In genomic region chr10:133329401-133330202, GRCh38 we compare ENCODE assay signal across 8 cellular contexts. TPM values are rescaled to one million over a fixed set of nuclear protein-coding genes. Genes with fewer than 3 reads are reported as not detected.
DNase-seq lines count a peak whose midpoint lies in the region; ATAC-seq and TF ChIP-seq lines count a peak whose summit lies in the region.

No MANE protein-coding gene starts in this region.

- ATAC-seq in GM18858 (IDR thresholded peaks at IDR 0.05; ENCODE audit: unreplicated experiment) (peak; percentile 83), HG03103 (IDR thresholded peaks at IDR 0.05; ENCODE audit: low read depth, unreplicated experiment) (peak; percentile 80), left lung (peak; percentile 96)

- H3K27ac ChIP-seq in left lung = no peak overlapping the region

- peaks cover 4 to 23% of the 10 kb centered on the region in 2 donors for H3K4me1 ChIP-seq in left lung

- intact Hi-C loops in left lung (cut with DNase I) = no loop called here

- H3K27me3 ChIP-seq in left lung = peaks cover 52 to 85% of the 10 kb centered on the region in 2 donors

- H3K36me3 ChIP-seq in left lung = no peaks in the 10 kb centered on the region

- peak; percentile 31 for DNase-seq in AG09309 (ENCODE audit: low read depth)
- peak; percentile 87 for DNase-seq in NCI-H2227 (lab: John Stamatoyannopoulos, UW; ENCODE audit: unreplicated experiment)
- DNase-seq in activated CD4-positive, alpha-beta T cell treated with anti-CD3 and anti-CD28 coated beads for 1 hour = peak; percentile 79
- peak; percentile 92 for DNase-seq in cerebellar cortex (ENCODE audit: low spot score)
- peak; percentile 81 to 97 for DNase-seq in left lung
- peak; percentile 89 for DNase-seq in stimulated activated CD4-positive, alpha-beta T cell treated with anti-CD3 and anti-CD28 coated beads, Interleukin-4, amount 100 ng/mL, for 24 hours

- TF ChIP-seq CTCF in AG09309 (IDR thresholded peaks at IDR 0.05; ENCODE audit: control insufficient read depth, insufficient read depth, low read depth, low read length, missing control alignments) (peak; percentile 97), left lung (IDR thresholded peaks at IDR 0.05) (peak; percentile 92 to 96)

- no peaks in the 10 kb centered on the region for H3K9me3 ChIP-seq in left lung

- H3K4me3 ChIP-seq in AG09309 (ENCODE audit: control insufficient read depth, low read depth, low read length) = peak overlapping the region; percentile 26
- H3K4me3 ChIP-seq in left lung = peak overlapping the region in 1 of 2 donors; percentile 13

RNA-seq across cellular contexts. Expression of gene CALY, which starts 7.1 kb away (rescaled TPM):
- total RNA-seq in left lung = not detected

RNA-seq across cellular contexts. Expression of gene PRAP1, which starts 17.6 kb away (rescaled TPM):
- total RNA-seq in left lung = not detected

RNA-seq across cellular contexts. Expression of gene ZNF511, which starts 20.9 kb away (rescaled TPM):
- 10 to 100 TPM; 34.3 to 48.5 TPM for total RNA-seq in left lung

RNA-seq across cellular contexts. Expression of gene TUBGCP2, which starts 20.9 kb away (rescaled TPM):
- 10 to 100 TPM; 47.2 to 62.3 TPM for total RNA-seq in left lung

RNA-seq across cellular contexts. Expression of gene FUOM, which starts 28.2 kb away (rescaled TPM):
- 10 to 100 TPM; 12.1 to 24.1 TPM for total RNA-seq in left lung

Comparison
In these comparisons a context has a peak if more than half of its experiments do, and no peak if none do; other contexts are left out.
1. DNase-seq: peak in every context shown above with its lines; median percentile 92 in cerebellar cortex; 89 in left lung; 89 in stimulated activated CD4-positive, alpha-beta T cell treated with anti-CD3 and anti-CD28 coated beads, Interleukin-4, amount 100 ng/mL, for 24 hours; 87 in NCI-H2227; 79 in activated CD4-positive, alpha-beta T cell treated with anti-CD3 and anti-CD28 coated beads for 1 hour; 31 in AG09309.